Comparison of ENCODE assay signal across 11 cellular contexts in genomic region chr20:8723296-8723695, GRCh38.
"Had no signal": no experiment of that assay in that cellular context is flagged by ENCODE, and none has a peak within 500 bp of the region (broad histone marks: within the 10 kb centered on the region; RNA-seq: fewer than 3 reads in every experiment).

No MANE protein-coding gene starts in this region.

- H2AFZ ChIP-seq: GM23248, GM23338 had no signal

- H3K36me3 ChIP-seq: HAP-1 had no signal

- H3K4me3 Mint-ChIP-seq: GM23338, H9, HFFc6 had no signal

- FAIRE-seq: H1, H54 had no signal

- DNase-seq: GM23248, GOT3, H7, H9, HCEC 1CT, HFFc6 had no signal

- H3K4me2 ChIP-seq: GM23338 had no signal

- H3K9ac ChIP-seq: GM23248 had no signal

- H3K4me3 ChIP-seq: GM23248, GM23338, HAP-1 had no signal

- H3K27ac Mint-ChIP-seq: GM23338, H9, HFFc6 had no signal

- H3K27ac ChIP-seq: GM23248 had no signal

- H3K9me3 Mint-ChIP-seq: GM23338, H9, HFFc6 had no signal

- H3K9me3 ChIP-seq: HAP-1 had no signal

- ATAC-seq: GM23338, HCT116 had no signal

- H3K4me1 Mint-ChIP-seq: GM23338, H9 had no signal
